Comparison of ENCODE assay signal across 19 cellular contexts in the genomic region with DNA sequence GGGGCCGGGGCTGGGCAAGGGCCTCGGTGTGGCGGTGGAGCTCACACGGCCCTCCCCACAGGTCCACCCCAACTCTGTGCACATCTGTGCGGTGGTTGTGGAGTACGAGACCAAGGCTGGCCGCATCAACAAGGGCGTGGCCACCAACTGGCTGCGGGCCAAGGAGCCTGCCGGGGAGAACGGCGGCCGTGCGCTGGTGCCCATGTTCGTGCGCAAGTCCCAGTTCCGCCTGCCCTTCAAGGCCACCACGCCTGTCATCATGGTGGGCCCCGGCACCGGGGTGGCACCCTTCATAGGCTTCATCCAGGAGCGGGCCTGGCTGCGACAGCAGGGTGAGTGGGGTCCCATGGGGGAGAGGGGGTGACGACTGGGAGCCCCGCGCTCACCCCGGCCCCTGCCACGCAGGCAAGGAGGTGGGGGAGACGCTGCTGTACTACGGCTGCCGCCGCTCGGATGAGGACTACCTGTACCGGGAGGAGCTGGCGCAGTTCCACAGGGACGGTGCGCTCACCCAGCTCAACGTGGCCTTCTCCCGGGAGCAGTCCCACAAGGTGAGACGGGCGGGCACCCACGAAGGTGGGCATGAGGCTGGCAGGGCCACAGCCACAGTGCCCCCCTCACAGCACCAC. TPM values are rescaled to one million over a fixed set of nuclear protein-coding genes. Genes with fewer than 3 reads are reported as not detected.
A peak's percentile ranks its signal among the peaks of the same experiment; 100 is the strongest.
DNase-seq lines count a peak whose midpoint lies in the region; ATAC-seq and TF ChIP-seq lines count a peak whose summit lies in the region.
"Had no signal": no experiment of that assay in that cellular context is flagged by ENCODE, and none has a peak within 500 bp of the region (broad histone marks: within the 10 kb centered on the region; RNA-seq: fewer than 3 reads in every experiment).

No MANE protein-coding gene starts in this region.

- peaks cover 0 to 33% (median 9%) of the 10 kb centered on the region in 12 donors for H3K4me1 ChIP-seq in heart left ventricle
- H3K4me1 ChIP-seq in mucosa of descending colon (ENCODE audit: low read depth): peaks cover 3% of the 10 kb centered on the region
- peaks cover 0 to 56% (median 11%) of the 10 kb centered on the region in 4 donors for H3K4me1 ChIP-seq in tibial nerve

- intact Hi-C loops in heart left ventricle (cut with DNase I): loop anchor here in 2 of 10 donors (5.0 to 10.0 kb wide), 2 partner anchors 68 to 71 kb away; a partner anchor contains a TSS
- intact Hi-C loops in left cardiac atrium (cut with DNase I): loop anchor here in 1 of 2 donors (10.0 kb wide), 1 partner anchor 71 kb away; a partner anchor contains a TSS
- intact Hi-C loops in mucosa of descending colon (cut with DNase I, micrococcal nuclease): no loop called here

- DNase-seq in heart left ventricle: peak in 4 of 5 donors; percentile 52 to 73 (median 56)
- no peak for DNase-seq in left cardiac atrium
- DNase-seq in fibroblast of gingiva (ENCODE audit: low read depth): peak; percentile 20
- peak; percentile 68 to 75 (median 72) for DNase-seq in mucosa of descending colon
- DNase-seq in tibial nerve (ENCODE audit: low spot score in 2 of 2): no peak
- DNase-seq in EL: no peak
- no peak for DNase-seq in mucosa of gallbladder (ENCODE audit: low spot score)
- DNase-seq: activated B cell treated with CpG ODN at 0.5 μM for 24 hours; activated CD4-positive, alpha-beta memory T cell treated with anti-CD3 and anti-CD28 coated beads, Interleukin-2, amount 10 ng/mL, durations not matched to agents 7 days and 5 days; activated naive CD4-positive, alpha-beta T cell; amniotic stem cell; C1 segment of cervical spinal cord; dermis blood vessel endothelial cell; hypothalamus; mesendoderm; NCI-H2171; stimulated activated CD4-positive, alpha-beta T cell treated with anti-CD3 and anti-CD28 coated beads, Interleukin-12 subunit alpha, Interleukin-12 subunit beta, amount 100 ng/mL, for 4 hours had no signal

- whole genome bisulfite sequencing in heart left ventricle, 4 donors: 66 to 88% (median 84%) methylated on average over 29 to 41 of the region's 41 CpGs
- WGBS in tibial nerve, 2 donors: 77 to 90% methylated on average over 24 to 30 of the region's 41 CpGs

- TF ChIP-seq EP300 in tibial nerve (IDR thresholded peaks at IDR 0.05): no peak

- no peak for TF ChIP-seq POLR2A in heart left ventricle (IDR thresholded peaks at IDR 0.05)
- TF ChIP-seq POLR2A in tibial nerve (IDR thresholded peaks at IDR 0.05): no peak

- ATAC-seq in heart left ventricle (peak in 1 of 4 donors; percentile 0), left cardiac atrium (no peak), mucosa of descending colon (peak; percentile 64), GM19023 (IDR thresholded peaks at IDR 0.05; ENCODE audit: unreplicated experiment) (no peak)
- ATAC-seq: A549 had no signal

- H3K9me3 ChIP-seq in heart left ventricle (no peaks in the 10 kb centered on the region), mucosa of descending colon (no peaks in the 10 kb centered on the region), tibial nerve (no peaks in the 10 kb centered on the region)
- H3K9me3 ChIP-seq: A549 had no signal

- no peak overlapping the region for H3K4me3 ChIP-seq in heart left ventricle
- H3K4me3 ChIP-seq in mucosa of descending colon: no peak overlapping the region
- H3K4me3 ChIP-seq in tibial nerve: no peak overlapping the region
- H3K4me3 ChIP-seq: A549 had no signal

- TF ChIP-seq CTCF in heart left ventricle (IDR thresholded peaks at IDR 0.05) (no peak), mucosa of descending colon (IDR thresholded peaks at IDR 0.05) (no peak), tibial nerve (IDR thresholded peaks at IDR 0.05) (no peak)

- H3K27ac ChIP-seq in heart left ventricle: peak overlapping the region in 7 of 12 donors; percentile 13 to 76 (median 28)
- peak overlapping the region in 3 of 4 donors; percentile 19 to 52 (median 28) for H3K27ac ChIP-seq in tibial nerve
- H3K27ac ChIP-seq: A549 had no signal

- no peaks in the 10 kb centered on the region for H3K27me3 ChIP-seq in heart left ventricle
- no peaks in the 10 kb centered on the region for H3K27me3 ChIP-seq in tibial nerve

- H3K36me3 ChIP-seq in heart left ventricle (peaks cover 2 to 76% (median 68%) of the 10 kb centered on the region in 9 donors), mucosa of descending colon (ENCODE audit: low read depth) (peaks cover 5% of the 10 kb centered on the region), tibial nerve (peaks cover 0 to 76% (median 27%) of the 10 kb centered on the region in 3 donors)

RNA-seq across cellular contexts. Expression of a gene that starts 8.8 kb away (rescaled TPM):
- total RNA-seq in heart left ventricle (100 to 1,000 TPM in 7 of 9 donors, 10 to 100 TPM in 2; 63.8 to 181 (median 125) TPM), left cardiac atrium (10 to 100 TPM; 63.5 to 98.3 TPM), mucosa of descending colon (100 to 1,000 TPM in 1 of 3 donors, 10 to 100 TPM in 2; 75.6 to 138 (median 88.4) TPM), tibial nerve (100 to 1,000 TPM in 1 of 4 donors, 10 to 100 TPM in 3; 38.7 to 108 (median 53.2) TPM), mucosa of gallbladder (69.1 TPM)
- 100 to 1,000 TPM; 138 to 152 TPM for polyA plus RNA-seq in heart left ventricle

Comparison
In these comparisons a context has a peak if more than half of its experiments do, and no peak if none do; other contexts are left out.
1. DNase-seq: peak in heart left ventricle (4 of 5), fibroblast of gingiva (single experiment) and mucosa of descending colon (3 of 3); none in left cardiac atrium (single experiment), tibial nerve (0 of 2), EL (single experiment) and mucosa of gallbladder (single experiment).